Comparison of ENCODE assay signal across 10 cellular contexts in the genomic region with DNA sequence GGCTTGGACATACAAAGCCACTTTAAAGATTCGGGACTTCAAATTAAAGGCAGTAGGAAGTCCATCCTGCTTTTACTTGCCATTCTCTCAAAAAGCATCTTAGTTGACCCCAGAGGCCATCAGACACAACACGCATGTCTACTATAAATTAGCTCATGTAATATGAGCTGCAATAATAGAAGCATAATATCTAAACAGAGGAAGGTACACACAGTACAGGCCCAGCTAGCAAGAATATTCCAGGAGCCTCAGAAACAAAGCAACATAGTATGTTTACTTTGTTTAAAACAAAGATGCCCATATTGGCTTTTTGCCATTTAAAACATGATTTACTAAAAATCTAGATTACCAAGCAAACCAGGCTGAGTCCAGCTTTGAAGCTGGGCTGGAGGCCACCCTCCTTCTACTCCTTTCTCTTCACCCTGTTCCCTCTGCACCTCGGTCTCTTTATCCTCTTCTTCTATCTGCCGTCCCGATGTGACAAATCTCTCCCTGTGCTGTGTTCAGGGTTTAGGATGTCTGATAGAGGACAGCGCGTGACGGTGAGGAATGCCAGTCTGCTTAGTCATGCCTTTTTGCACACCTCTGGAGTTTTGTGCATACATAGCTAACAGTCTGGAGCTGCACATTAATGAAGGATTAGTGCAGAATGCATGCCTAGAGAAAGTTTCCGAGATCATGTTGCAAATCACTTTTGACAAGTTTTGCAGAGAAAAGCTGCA. TPM values are rescaled to one million over a fixed set of nuclear protein-coding genes. Genes with fewer than 3 reads are reported as not detected.
DNase-seq lines count a peak whose midpoint lies in the region; ATAC-seq and TF ChIP-seq lines count a peak whose summit lies in the region.
"Had no signal": no experiment of that assay in that cellular context is flagged by ENCODE, and none has a peak within 500 bp of the region (broad histone marks: within the 10 kb centered on the region; RNA-seq: fewer than 3 reads in every experiment).

No MANE protein-coding gene starts in this region.

- H3K4me3 ChIP-seq in adrenal gland (no peak overlapping the region), heart left ventricle (no peak overlapping the region), gastrocnemius medialis (no peak overlapping the region)

- H3K27ac ChIP-seq in adrenal gland (no peak overlapping the region), heart left ventricle (peak overlapping the region in 11 of 12 donors; percentile 10 to 70 (median 50)), gastrocnemius medialis (peak overlapping the region; percentile 65 to 86 (median 74))

- POLR2A ChIA-PET in HEK293T (lab: Yijun Ruan, JAX) = no interaction called here

- peak; percentile 37 for DNase-seq in HEK293T (ENCODE audit: extremely low spot score)
- DNase-seq in adrenal gland = peak in 6 of 7 donors; percentile 21 to 71 (median 40)
- DNase-seq in heart left ventricle = peak in 2 of 5 donors; percentile 36 to 43
- DNase-seq in gastrocnemius medialis = peak; percentile 61 to 66
- no peak for DNase-seq in GM13977 (ENCODE audit: low spot score)
- DNase-seq in iPS-NIHi7 (ENCODE audit: extremely low spot score) = no peak
- DNase-seq: activated B cell treated with CpG ODN at 0.5 μM for 24 hours; stimulated activated CD4-positive, alpha-beta T cell treated with anti-CD3 and anti-CD28 coated beads, Interleukin-1b, Interleukin-23, amount 100 ng/mL, for 48 hours had no signal

- H3K4me1 ChIP-seq in adrenal gland (replicated peaks in 1 of 2) (peaks cover 0 to 8% of the 10 kb centered on the region in 2 donors), heart left ventricle (peaks cover 3 to 57% (median 17%) of the 10 kb centered on the region in 12 donors), gastrocnemius medialis (peaks cover 57 to 63% of the 10 kb centered on the region in 2 donors)

- in situ Hi-C loops in gastrocnemius medialis (cut with MboI; ENCODE audit: low sequenced_read_pairs in 4 of 4) (no loop called here), GM13977 (cut with MboI; ENCODE audit: low pct_unique_long_range_greater_than_20kb, low sequenced_read_pairs, unreplicated experiment) (no loop called here)

- H3K9me3 ChIP-seq in adrenal gland (replicated peaks in 1 of 3) = no peaks in the 10 kb centered on the region
- H3K9me3 ChIP-seq in heart left ventricle = no peaks in the 10 kb centered on the region
- H3K9me3 ChIP-seq in gastrocnemius medialis = no peaks in the 10 kb centered on the region

- CTCF ChIA-PET in HEK293T (lab: Yijun Ruan, JAX) = interaction anchor here (2.8 kb wide), 1 partner anchor 9 kb away, joined by 22 read pairs; no protein-coding TSS in a partner anchor

- no peak for TF ChIP-seq CTCF in adrenal gland (IDR thresholded peaks at IDR 0.05)
- no peak for TF ChIP-seq CTCF in heart left ventricle (IDR thresholded peaks at IDR 0.05)
- TF ChIP-seq CTCF in gastrocnemius medialis (IDR thresholded peaks at IDR 0.05 in 4 of 5, conservative IDR thresholded peaks at IDR 0.05 in 1 of 5) = no peak
- no peak for TF ChIP-seq CTCF in GM13977 (IDR thresholded peaks at IDR 0.05; ENCODE audit: extremely low read depth, insufficient read depth, missing control alignments)

- peak; percentile 71 to 85 (median 76) for ATAC-seq in heart left ventricle
- peak; percentile 78 to 93 for ATAC-seq in gastrocnemius medialis
- no peak for ATAC-seq in HG02840 (IDR thresholded peaks at IDR 0.05; ENCODE audit: low FRiP score, unreplicated experiment)
- no peak for ATAC-seq in GM18520 (IDR thresholded peaks at IDR 0.05; ENCODE audit: unreplicated experiment)

- intact Hi-C loops in adrenal gland (cut with DNase I) (no loop called here), heart left ventricle (cut with DNase I) (no loop called here), gastrocnemius medialis (cut with DNase I; ENCODE audit: low total_unique reads) (loop anchor here (5.0 kb wide), 1 partner anchor 44 kb away; no protein-coding TSS in a partner anchor)

- no peaks in the 10 kb centered on the region for H3K27me3 ChIP-seq in adrenal gland
- H3K27me3 ChIP-seq in heart left ventricle = no peaks in the 10 kb centered on the region
- H3K27me3 ChIP-seq in gastrocnemius medialis = no peaks in the 10 kb centered on the region

- H3K36me3 ChIP-seq in adrenal gland (replicated peaks in 1 of 2) = no peaks in the 10 kb centered on the region
- no peaks in the 10 kb centered on the region for H3K36me3 ChIP-seq in heart left ventricle
- no peaks in the 10 kb centered on the region for H3K36me3 ChIP-seq in gastrocnemius medialis

- 44 to 55% (median 51%) methylated on average over 9 of the region's 9 CpGs for WGBS in adrenal gland, 4 donors
- WGBS in heart left ventricle, 4 donors = 46 to 58% (median 47%) methylated on average over 9 of the region's 9 CpGs

- TF ChIP-seq POLR2A in adrenal gland (IDR thresholded peaks at IDR 0.05) (no peak), heart left ventricle (IDR thresholded peaks at IDR 0.05) (no peak), gastrocnemius medialis (IDR thresholded peaks at IDR 0.05) (no peak)

TF ChIP-seq in HEK293T, 16 proteins besides CTCF, POLR2A, EP300 and RAD21:
- no peak for TF ChIP-seq TARDBP (IDR thresholded peaks at IDR 0.05)
- TF ChIP-seq, protein P1, sequence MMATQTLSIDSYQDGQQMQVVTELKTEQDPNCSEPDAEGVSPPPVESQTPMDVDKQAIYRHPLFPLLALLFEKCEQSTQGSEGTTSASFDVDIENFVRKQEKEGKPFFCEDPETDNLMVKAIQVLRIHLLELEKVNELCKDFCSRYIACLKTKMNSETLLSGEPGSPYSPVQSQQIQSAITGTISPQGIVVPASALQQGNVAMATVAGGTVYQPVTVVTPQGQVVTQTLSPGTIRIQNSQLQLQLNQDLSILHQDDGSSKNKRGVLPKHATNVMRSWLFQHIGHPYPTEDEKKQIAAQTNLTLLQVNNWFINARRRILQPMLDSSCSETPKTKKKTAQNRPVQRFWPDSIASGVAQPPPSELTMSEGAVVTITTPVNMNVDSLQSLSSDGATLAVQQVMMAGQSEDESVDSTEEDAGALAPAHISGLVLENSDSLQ (IDR thresholded peaks at IDR 0.05) = peak; percentile 38; the same call in 1 of the 2 replicates

RNA-seq across cellular contexts. Expression of gene DTNA, which starts 28.2 kb away (rescaled TPM):
- total RNA-seq in adrenal gland (10 to 100 TPM in 7 of 8 donors, 1 to 10 TPM in 1; 6.3 to 43.9 (median 22.5) TPM), heart left ventricle (100 to 1,000 TPM; 149 to 220 (median 188) TPM), gastrocnemius medialis (10 to 100 TPM; 38.6 to 63.9 (median 56.1) TPM)
- polyA plus RNA-seq in adrenal gland (10 to 100 TPM in 2 of 3 donors, 1 to 10 TPM in 1; 8.2 to 23.1 (median 14.8) TPM), heart left ventricle (10 to 100 TPM; 92.6 to 94.3 TPM)
- total RNA-seq: activated B cell treated with CpG ODN at 0.5 μM for 24 hours had no signal

Comparison
In these comparisons a context has a peak if more than half of its experiments do, and no peak if none do; other contexts are left out.
1. DNase-seq: peak in HEK293T (single experiment), adrenal gland (6 of 7) and gastrocnemius medialis (2 of 2); none in GM13977 (single experiment) and iPS-NIHi7 (single experiment).
2. H3K27ac ChIP-seq: peak in heart left ventricle (11 of 12) and gastrocnemius medialis (4 of 4); none in adrenal gland (0 of 5).
3. ATAC-seq: peak in heart left ventricle (4 of 4) and gastrocnemius medialis (2 of 2); none in HG02840 (single experiment) and GM18520 (single experiment).